In the genomic region with DNA sequence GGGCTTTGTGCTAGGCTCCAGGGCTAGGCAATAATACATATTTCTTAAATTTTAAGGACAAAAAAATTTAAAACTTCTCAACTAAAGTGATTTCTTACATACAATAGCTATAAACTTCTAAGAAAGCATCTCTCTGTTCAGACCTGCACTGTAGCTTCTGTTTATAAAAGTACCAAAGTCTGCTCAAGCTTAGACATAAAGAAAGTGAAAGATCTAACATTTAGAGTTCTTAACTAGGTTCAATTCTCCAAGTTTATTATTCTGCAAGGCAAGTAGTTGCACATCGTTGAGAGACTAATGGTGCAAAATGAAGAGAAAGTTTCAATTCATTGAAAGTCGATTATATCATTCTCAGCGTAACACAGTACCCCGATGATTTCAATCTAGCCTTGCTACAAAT, we compare ENCODE assay signal across 23 cellular contexts.
DNase-seq lines count a peak whose midpoint lies in the region; ATAC-seq and TF ChIP-seq lines count a peak whose summit lies in the region.
"Had no signal": no experiment of that assay in that cellular context is flagged by ENCODE, and none has a peak within 500 bp of the region (broad histone marks: within the 10 kb centered on the region; RNA-seq: fewer than 3 reads in every experiment).

No MANE protein-coding gene starts in this region.

- peak overlapping the region; percentile 41 for H3K4me3 ChIP-seq in CD4-positive, CD25-positive, alpha-beta regulatory T cell (ENCODE audit: low read depth, low read length)
- H3K4me3 ChIP-seq: dorsolateral prefrontal cortex, testis had no signal

- H3K9me3 Mint-ChIP-seq in CD4-positive, CD25-positive, alpha-beta regulatory T cell: peaks cover 0 to 5% (median 2%) of the 10 kb centered on the region in 7 donors
- H3K9me3 Mint-ChIP-seq: activated naive CD4-positive, alpha-beta T cell treated with anti-CD3 and anti-CD28 coated beads for 36 hours had no signal

- H3K4me1 Mint-ChIP-seq in CD4-positive, CD25-positive, alpha-beta regulatory T cell: peaks cover 0 to 4% (median under 1%) of the 10 kb centered on the region in 4 donors
- H3K4me1 Mint-ChIP-seq: activated CD4-positive, alpha-beta memory T cell treated with anti-CD3 and anti-CD28 coated beads, Interleukin-2, amount 10 ng/mL, durations not matched to agents 7 days and 5 days had no signal

- in situ Hi-C loops in KBM-7 (cut with MboI; ENCODE audit: low pct_unique_long_range_greater_than_20kb, low sequenced_read_pairs): no loop called here

- no peaks in the 10 kb centered on the region for H3K27me3 Mint-ChIP-seq in CD4-positive, CD25-positive, alpha-beta regulatory T cell
- H3K27me3 Mint-ChIP-seq: activated CD4-positive, alpha-beta memory T cell treated with anti-CD3 and anti-CD28 coated beads, Interleukin-2, amount 10 ng/mL, durations not matched to agents 7 days and 5 days; progenitor cell of endocrine pancreas had no signal

- no peaks in the 10 kb centered on the region for H3K27me3 ChIP-seq in CD4-positive, CD25-positive, alpha-beta regulatory T cell (ENCODE audit: control insufficient read depth, insufficient read depth, low read length)
- H3K27me3 ChIP-seq in foreskin keratinocyte: no peaks in the 10 kb centered on the region
- H3K27me3 ChIP-seq: testis had no signal

- no peaks in the 10 kb centered on the region for H3K36me3 Mint-ChIP-seq in CD4-positive, CD25-positive, alpha-beta regulatory T cell

- H3K27ac Mint-ChIP-seq in CD4-positive, CD25-positive, alpha-beta regulatory T cell: peak overlapping the region in 1 of 3 donors; percentile 62
- H3K27ac Mint-ChIP-seq: activated CD4-positive, alpha-beta memory T cell treated with anti-CD3 and anti-CD28 coated beads, Interleukin-2, amount 10 ng/mL, durations not matched to agents 7 days and 5 days; activated naive CD4-positive, alpha-beta T cell treated with anti-CD3 and anti-CD28 coated beads for 36 hours; progenitor cell of endocrine pancreas had no signal

- no peaks in the 10 kb centered on the region for H3K4me1 ChIP-seq in CD4-positive, CD25-positive, alpha-beta regulatory T cell (ENCODE audit: control insufficient read depth, insufficient read depth, low read length, poor library complexity, severe bottlenecking)
- H3K4me1 ChIP-seq in foreskin keratinocyte: no peaks in the 10 kb centered on the region
- H3K4me1 ChIP-seq: testis had no signal

- H3K9me3 ChIP-seq in CD4-positive, CD25-positive, alpha-beta regulatory T cell (ENCODE audit: control insufficient read depth in 2 of 2, low read length in 2 of 2): no peaks in the 10 kb centered on the region
- H3K9me3 ChIP-seq: SK-N-SH, testis had no signal

- peak overlapping the region in 3 of 4 donors; percentile 49 to 82 (median 62) for H3K4me3 Mint-ChIP-seq in CD4-positive, CD25-positive, alpha-beta regulatory T cell
- H3K4me3 Mint-ChIP-seq: activated CD4-positive, alpha-beta memory T cell treated with anti-CD3 and anti-CD28 coated beads, Interleukin-2, amount 10 ng/mL, durations not matched to agents 7 days and 5 days; activated naive CD4-positive, alpha-beta T cell treated with anti-CD3 and anti-CD28 coated beads for 36 hours; WTC11 had no signal

- ATAC-seq in CD4-positive, CD25-positive, alpha-beta regulatory T cell (ENCODE audit: low read depth in 2 of 2): no peak
- ATAC-seq in GM19351 (IDR thresholded peaks at IDR 0.05; ENCODE audit: unreplicated experiment): peak; percentile 65
- peak; percentile 38 for ATAC-seq in HG02610 (IDR thresholded peaks at IDR 0.05; ENCODE audit: unreplicated experiment)
- peak; percentile 62 for ATAC-seq in HG03439 (IDR thresholded peaks at IDR 0.05; ENCODE audit: unreplicated experiment)
- ATAC-seq in foreskin keratinocyte: no peak
- ATAC-seq: HCT116, HepG2, WTC11 had no signal

- no peaks in the 10 kb centered on the region for H3K36me3 ChIP-seq in CD4-positive, CD25-positive, alpha-beta regulatory T cell (ENCODE audit: control insufficient read depth, insufficient read depth, low read length)

- no peak for TF ChIP-seq CTCF in foreskin keratinocyte (conservative IDR thresholded peaks at IDR 0.05)

- no peak overlapping the region for H3K27ac ChIP-seq in CD4-positive, CD25-positive, alpha-beta regulatory T cell (ENCODE audit: insufficient read depth, low read length, poor library complexity, severe bottlenecking)
- no peak overlapping the region for H3K27ac ChIP-seq in foreskin keratinocyte
- H3K27ac ChIP-seq: dorsolateral prefrontal cortex, epithelial cell of prostate, RWPE1, testis had no signal

- no peak for DNase-seq in CD4-positive, CD25-positive, alpha-beta regulatory T cell
- no peak for DNase-seq in GM03348 (ENCODE audit: low spot score)
- DNase-seq in foreskin keratinocyte: no peak
- DNase-seq in NCI-H82 treated with DMSO at 0.1 percent for 48 hours (lab: John Stamatoyannopoulos, UW; ENCODE audit: unreplicated experiment): no peak
- DNase-seq in KBM-7: no peak
- DNase-seq: activated CD4-positive, alpha-beta memory T cell treated with anti-CD3 and anti-CD28 coated beads, Interleukin-2, amount 10 ng/mL, durations not matched to agents 7 days and 5 days; activated naive CD4-positive, alpha-beta T cell treated with anti-CD3 and anti-CD28 coated beads for 36 hours; activated T-cell treated with anti-CD3 and anti-CD28 coated beads, Interleukin-2, amount 50 U/mL, for 1 hour; amygdala; dorsolateral prefrontal cortex; NCI-H1436; NCI-H524 treated with DMSO at 0.1 percent for 48 hours; SK-N-SH; testis had no signal

Comparison
In these comparisons a context has a peak if more than half of its experiments do, and no peak if none do; other contexts are left out.
1. ATAC-seq: peak in GM19351 (single experiment), HG02610 (single experiment) and HG03439 (single experiment); none in CD4-positive, CD25-positive, alpha-beta regulatory T cell (0 of 2) and foreskin keratinocyte (single experiment).